In the genomic region with DNA sequence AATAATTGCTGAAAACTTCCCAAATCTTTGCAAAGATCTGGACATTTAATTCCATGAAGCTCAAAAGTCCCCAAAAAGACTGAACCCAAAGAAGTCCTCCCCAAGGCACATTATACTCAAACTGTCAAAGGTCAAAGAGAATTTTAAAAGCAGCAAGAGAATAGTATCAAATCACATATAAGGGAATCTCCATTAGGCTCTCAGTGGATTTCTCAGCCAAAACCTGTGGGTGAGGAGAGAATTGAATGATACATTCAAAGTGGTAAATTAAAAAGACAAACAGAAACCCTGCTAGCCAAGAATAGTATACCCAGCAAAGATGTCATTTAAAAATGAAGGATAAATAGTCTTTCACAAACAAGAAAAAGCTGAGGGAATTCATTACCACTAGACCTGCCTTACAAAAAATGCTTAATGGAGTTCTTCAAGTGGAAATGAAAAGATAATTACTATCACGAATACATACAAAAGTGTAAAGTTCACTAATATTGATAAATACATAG, we compare ENCODE assay signal across 30 cellular contexts.
"Had no signal": no experiment of that assay in that cellular context is flagged by ENCODE, and none has a peak within 500 bp of the region (broad histone marks: within the 10 kb centered on the region; RNA-seq: fewer than 3 reads in every experiment).

No MANE protein-coding gene starts in this region.

- H3K36me3 ChIP-seq: esophagus muscularis mucosa, gastrocnemius medialis, WERI-Rb-1 had no signal

- ATAC-seq: activated CD4-positive, CD25-positive, alpha-beta regulatory T cell treated with anti-CD3 and anti-CD28 coated beads, Interleukin-2, amount 50 U/mL, for 24 hours; activated naive CD4-positive, alpha-beta T cell treated with anti-CD3 and anti-CD28 coated beads, Interleukin-2, amount 50 U/mL, for 72 hours; activated T-cell treated with anti-CD3 and anti-CD28 coated beads, Interleukin-2, amount 50 U/mL, for 72 hours; body of pancreas; foreskin keratinocyte; gastrocnemius medialis; heart left ventricle; T-helper 17 cell had no signal

- H3K27me3 ChIP-seq: body of pancreas, dorsolateral prefrontal cortex, esophagus muscularis mucosa, foreskin keratinocyte, gastrocnemius medialis, heart left ventricle had no signal

- H3K4me3 ChIP-seq: body of pancreas, coronary artery, dorsolateral prefrontal cortex, esophagus muscularis mucosa, gastrocnemius medialis, heart left ventricle had no signal

- DNase-seq: activated B cell treated with CpG ODN at 0.5 μM for 24 hours; activated CD4-positive, alpha-beta memory T cell treated with anti-CD3 and anti-CD28 coated beads for 36 hours; activated CD4-positive, alpha-beta T cell treated with anti-CD3 and anti-CD28 coated beads, Interleukin-2, amount 10 ng/mL, durations not matched to agents 24 days and 14 days; activated CD8-positive, alpha-beta memory T cell treated with anti-CD3 and anti-CD28 coated beads, Interleukin-2, amount 50 U/mL, for 48 hours; activated gamma-delta T cell; activated naive CD4-positive, alpha-beta T cell; activated naive CD4-positive, alpha-beta T cell treated with anti-CD3 and anti-CD28 coated beads, Interleukin-2, amount 10 ng/mL, durations not matched to agents 7 days and 5 days; activated naive CD8-positive, alpha-beta T cell treated with anti-CD3 and anti-CD28 coated beads, Interleukin-2, amount 10 ng/mL, durations not matched to agents 7 days and 5 days; activated T-cell treated with anti-CD3 and anti-CD28 coated beads for 4 hours; activated T-cell treated with anti-CD3 and anti-CD28 coated beads, Interleukin-2, amount 50 U/mL, for 24 hours; activated T-cell treated with anti-CD3 and anti-CD28 coated beads, Interleukin-2, amount 50 U/mL, for 72 hours; amygdala; aorta; body of pancreas; caudate nucleus; dorsolateral prefrontal cortex; effector memory CD4-positive, alpha-beta T cell; erythroblast; foreskin keratinocyte; gastrocnemius medialis; glutamatergic neuron; heart left ventricle; hypothalamus; T-helper 17 cell; T1000; WERI-Rb-1 had no signal

- H3K4me1 ChIP-seq: body of pancreas, esophagus muscularis mucosa, foreskin keratinocyte, gastrocnemius medialis, heart left ventricle had no signal

- H3K27ac ChIP-seq: body of pancreas, coronary artery, dorsolateral prefrontal cortex, esophagus muscularis mucosa, foreskin keratinocyte, gastrocnemius medialis, heart left ventricle, WERI-Rb-1 had no signal
